In the genomic region with DNA sequence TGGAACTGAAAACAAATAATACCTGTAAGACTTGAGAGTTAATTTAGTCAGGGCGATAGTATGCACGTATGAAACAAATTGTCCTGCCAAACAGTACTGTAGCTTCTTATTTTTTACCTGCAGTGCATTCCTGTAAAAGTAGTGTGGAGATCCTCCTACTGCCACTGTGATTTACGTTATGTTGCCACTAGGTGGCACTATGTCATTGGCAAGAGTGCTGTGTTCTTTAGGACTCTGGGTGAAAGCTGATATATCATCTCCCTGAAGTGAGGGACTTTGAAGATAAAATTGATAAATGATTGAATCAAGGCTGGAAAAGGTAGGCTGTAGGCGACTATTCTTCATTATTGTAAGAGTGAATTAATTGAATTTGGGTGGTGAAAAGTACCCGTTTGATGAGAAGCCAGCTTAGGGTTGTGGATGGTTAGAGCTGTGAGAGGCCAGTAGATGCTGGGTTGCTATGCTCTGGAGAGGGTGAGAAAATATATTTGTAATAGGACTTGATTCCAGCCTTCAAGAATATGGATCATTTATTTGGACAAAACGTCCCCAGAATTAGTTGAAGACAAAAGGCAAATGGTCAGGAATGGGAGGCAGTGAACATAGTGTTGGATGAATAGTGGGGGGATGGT, we compare ENCODE assay signal across 8 cellular contexts. TPM values are rescaled to one million over a fixed set of nuclear protein-coding genes. Genes with fewer than 3 reads are reported as not detected.
A peak's percentile ranks its signal among the peaks of the same experiment; 100 is the strongest.
DNase-seq lines count a peak whose midpoint lies in the region; ATAC-seq and TF ChIP-seq lines count a peak whose summit lies in the region.
"Not testable (repeated sequence)": the region's sequence is repeated elsewhere in the genome, so short reads cannot be mapped to it uniquely, and the experiment has no call there.

No MANE protein-coding gene starts in this region.

- H3K9me3 ChIP-seq in body of pancreas; left ventricle myocardium inferior (replicated peaks); gastrocnemius medialis; aorta (ENCODE audit: control insufficient read depth, low read length): not testable (repeated sequence)

- not testable (repeated sequence) for TF ChIP-seq POLR2A in body of pancreas (IDR thresholded peaks at IDR 0.05); gastrocnemius medialis (IDR thresholded peaks at IDR 0.05)

- H3K27ac ChIP-seq in body of pancreas; left ventricle myocardium inferior (replicated peaks); gastrocnemius medialis; aorta (ENCODE audit: low read depth in 1 of 2, low read length in 2 of 2): not testable (repeated sequence)

- not testable (repeated sequence) for H3K36me3 ChIP-seq in body of pancreas (replicated peaks in 1 of 2; ENCODE audit: insufficient read depth in 1 of 2, low read depth in 2 of 2); left ventricle myocardium inferior; gastrocnemius medialis; aorta (ENCODE audit: control insufficient read depth in 1 of 2, insufficient read depth in 2 of 2, low read length in 1 of 2)

- intact Hi-C loops in body of pancreas (cut with DNase I); left ventricle myocardium inferior (cut with micrococcal nuclease); gastrocnemius medialis (cut with DNase I; ENCODE audit: low total_unique reads); aorta (cut with DNase I): not testable (repeated sequence)

- not testable (repeated sequence) for H3K4me1 ChIP-seq in body of pancreas; left ventricle myocardium inferior; gastrocnemius medialis; aorta (ENCODE audit: control insufficient read depth in 1 of 2, insufficient read depth in 2 of 2, low read length in 2 of 2)

- peak; percentile 23 to 44 for DNase-seq in activated CD4-positive, alpha-beta T cell treated with anti-CD3 and anti-CD28 coated beads, Interleukin-2, amount 50 U/mL, for 48 hours
- DNase-seq in body of pancreas: peak; percentile 35 to 60 (median 44)
- DNase-seq in left ventricle myocardium inferior, aorta: not testable (repeated sequence)
- DNase-seq in gastrocnemius medialis: peak in 1 of 2 donors; percentile 18

- TF ChIP-seq CTCF in body of pancreas (IDR thresholded peaks at IDR 0.05) (peak in 2 of 7 experiments; percentile 13 to 22), left ventricle myocardium inferior (IDR thresholded peaks at IDR 0.05; ENCODE audit: borderline replicate concordance) (peak; percentile 52), gastrocnemius medialis (IDR thresholded peaks at IDR 0.05 in 4 of 5, conservative IDR thresholded peaks at IDR 0.05 in 1 of 5) (peak in 1 of 5 experiments; percentile 33)

- H3K4me3 ChIP-seq in body of pancreas; left ventricle myocardium inferior; gastrocnemius medialis; aorta (ENCODE audit: low read length in 2 of 2): not testable (repeated sequence)

- H3K27me3 ChIP-seq in body of pancreas; left ventricle myocardium inferior (ENCODE audit: low read depth); gastrocnemius medialis; aorta (ENCODE audit: control insufficient read depth in 1 of 2, insufficient read depth in 2 of 2, low read length in 1 of 2): not testable (repeated sequence)

- in situ Hi-C loops in gastrocnemius medialis (cut with MboI; ENCODE audit: low sequenced_read_pairs in 4 of 4): not testable (repeated sequence)

- WGBS in body of pancreas, 2 donors: 0% methylated on average over 2 to 3 of the region's 6 CpGs
- WGBS in aorta, 2 donors: 0% methylated on average over 2 of the region's 6 CpGs

- peak; percentile 96 for ATAC-seq in GM18517 (IDR thresholded peaks at IDR 0.05; ENCODE audit: unreplicated experiment)
- ATAC-seq in GM21786 (IDR thresholded peaks at IDR 0.05; ENCODE audit: unreplicated experiment): peak; percentile 85
- ATAC-seq in HG03460 (IDR thresholded peaks at IDR 0.05; ENCODE audit: unreplicated experiment): peak; percentile 91
- ATAC-seq in body of pancreas: peak; percentile 88
- ATAC-seq in gastrocnemius medialis: peak; percentile 76 to 95
- peak; percentile 76 for ATAC-seq in aorta (ENCODE audit: low FRiP score)

RNA-seq across cellular contexts. Expression of gene GOLGA6L10, which starts 16.5 kb away (rescaled TPM):
- total RNA-seq in body of pancreas (10 to 100 TPM in 1 of 2 donors, 1 to 10 TPM in 1; 2.9 to 10.2 TPM), left ventricle myocardium inferior (0.33 TPM), gastrocnemius medialis (1 to 10 TPM in 1 of 4 donors, under 1 TPM in 3; 0.41 to 1.5 (median 0.46) TPM), aorta (1 to 10 TPM in 1 of 2 donors, under 1 TPM in 1; 0.23 to 2.8 TPM)
- polyA plus RNA-seq in aorta: 1 to 10 TPM in 1 of 2 donors, under 1 TPM in 1; 0.38 to 2.7 TPM
